Comparison of ENCODE assay signal across 1 cellular context in genomic region chr11:65793144-65793581, GRCh38.
TF ChIP-seq lines count a peak whose summit lies in the region.

No MANE protein-coding gene starts in this region.

TF ChIP-seq in GM23338, 12 proteins besides CTCF, POLR2A, EP300 and RAD21 (continued from another document):
- TF ChIP-seq, protein P1, sequence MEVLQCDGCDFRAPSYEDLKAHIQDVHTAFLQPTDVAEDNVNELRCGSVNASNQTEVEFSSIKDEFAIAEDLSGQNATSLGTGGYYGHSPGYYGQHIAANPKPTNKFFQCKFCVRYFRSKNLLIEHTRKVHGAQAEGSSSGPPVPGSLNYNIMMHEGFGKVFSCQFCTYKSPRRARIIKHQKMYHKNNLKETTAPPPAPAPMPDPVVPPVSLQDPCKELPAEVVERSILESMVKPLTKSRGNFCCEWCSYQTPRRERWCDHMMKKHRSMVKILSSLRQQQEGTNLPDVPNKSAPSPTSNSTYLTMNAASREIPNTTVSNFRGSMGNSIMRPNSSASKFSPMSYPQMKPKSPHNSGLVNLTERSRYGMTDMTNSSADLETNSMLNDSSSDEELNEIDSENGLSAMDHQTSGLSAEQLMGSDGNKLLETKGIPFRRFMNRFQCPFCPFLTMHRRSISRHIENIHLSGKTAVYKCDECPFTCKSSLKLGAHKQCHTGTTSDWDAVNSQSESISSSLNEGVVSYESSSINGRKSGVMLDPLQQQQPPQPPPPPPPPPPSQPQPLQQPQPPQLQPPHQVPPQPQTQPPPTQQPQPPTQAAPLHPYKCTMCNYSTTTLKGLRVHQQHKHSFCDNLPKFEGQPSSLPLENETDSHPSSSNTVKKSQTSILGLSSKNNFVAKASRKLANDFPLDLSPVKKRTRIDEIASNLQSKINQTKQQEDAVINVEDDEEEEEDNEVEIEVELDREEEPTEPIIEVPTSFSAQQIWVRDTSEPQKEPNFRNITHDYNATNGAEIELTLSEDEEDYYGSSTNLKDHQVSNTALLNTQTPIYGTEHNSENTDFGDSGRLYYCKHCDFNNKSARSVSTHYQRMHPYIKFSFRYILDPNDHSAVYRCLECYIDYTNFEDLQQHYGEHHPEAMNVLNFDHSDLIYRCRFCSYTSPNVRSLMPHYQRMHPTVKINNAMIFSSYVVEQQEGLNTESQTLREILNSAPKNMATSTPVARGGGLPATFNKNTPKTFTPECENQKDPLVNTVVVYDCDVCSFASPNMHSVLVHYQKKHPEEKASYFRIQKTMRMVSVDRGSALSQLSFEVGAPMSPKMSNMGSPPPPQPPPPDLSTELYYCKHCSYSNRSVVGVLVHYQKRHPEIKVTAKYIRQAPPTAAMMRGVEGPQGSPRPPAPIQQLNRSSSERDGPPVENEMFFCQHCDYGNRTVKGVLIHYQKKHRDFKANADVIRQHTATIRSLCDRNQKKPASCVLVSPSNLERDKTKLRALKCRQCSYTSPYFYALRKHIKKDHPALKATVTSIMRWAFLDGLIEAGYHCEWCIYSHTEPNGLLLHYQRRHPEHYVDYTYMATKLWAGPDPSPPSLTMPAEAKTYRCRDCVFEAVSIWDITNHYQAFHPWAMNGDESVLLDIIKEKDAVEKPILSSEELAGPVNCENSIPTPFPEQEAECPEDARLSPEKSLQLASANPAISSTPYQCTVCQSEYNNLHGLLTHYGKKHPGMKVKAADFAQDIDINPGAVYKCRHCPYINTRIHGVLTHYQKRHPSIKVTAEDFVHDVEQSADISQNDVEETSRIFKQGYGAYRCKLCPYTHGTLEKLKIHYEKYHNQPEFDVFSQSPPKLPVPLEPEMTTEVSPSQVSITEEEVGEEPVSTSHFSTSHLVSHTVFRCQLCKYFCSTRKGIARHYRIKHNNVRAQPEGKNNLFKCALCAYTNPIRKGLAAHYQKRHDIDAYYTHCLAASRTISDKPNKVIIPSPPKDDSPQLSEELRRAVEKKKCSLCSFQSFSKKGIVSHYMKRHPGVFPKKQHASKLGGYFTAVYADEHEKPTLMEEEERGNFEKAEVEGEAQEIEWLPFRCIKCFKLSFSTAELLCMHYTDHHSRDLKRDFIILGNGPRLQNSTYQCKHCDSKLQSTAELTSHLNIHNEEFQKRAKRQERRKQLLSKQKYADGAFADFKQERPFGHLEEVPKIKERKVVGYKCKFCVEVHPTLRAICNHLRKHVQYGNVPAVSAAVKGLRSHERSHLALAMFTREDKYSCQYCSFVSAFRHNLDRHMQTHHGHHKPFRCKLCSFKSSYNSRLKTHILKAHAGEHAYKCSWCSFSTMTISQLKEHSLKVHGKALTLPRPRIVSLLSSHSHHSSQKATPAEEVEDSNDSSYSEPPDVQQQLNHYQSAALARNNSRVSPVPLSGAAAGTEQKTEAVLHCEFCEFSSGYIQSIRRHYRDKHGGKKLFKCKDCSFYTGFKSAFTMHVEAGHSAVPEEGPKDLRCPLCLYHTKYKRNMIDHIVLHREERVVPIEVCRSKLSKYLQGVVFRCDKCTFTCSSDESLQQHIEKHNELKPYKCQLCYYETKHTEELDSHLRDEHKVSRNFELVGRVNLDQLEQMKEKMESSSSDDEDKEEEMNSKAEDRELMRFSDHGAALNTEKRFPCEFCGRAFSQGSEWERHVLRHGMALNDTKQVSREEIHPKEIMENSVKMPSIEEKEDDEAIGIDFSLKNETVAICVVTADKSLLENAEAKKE (CRISPR knock-in tag; IDR thresholded peaks at IDR 0.05) = no peak
- TF ChIP-seq POLR2AphosphoS5 (IDR thresholded peaks at IDR 0.05; ENCODE audit: low read depth) (no peak), CREB1 (CRISPR knock-in tag; IDR thresholded peaks at IDR 0.05; ENCODE audit: low read depth) (no peak), EZH2phosphoT487 (IDR thresholded peaks at IDR 0.05; ENCODE audit: unreplicated experiment) (no peak)
